In genomic region chr3:17258823-17259436, GRCh38 we compare ENCODE assay signal across 8 cellular contexts.
DNase-seq lines count a peak whose midpoint lies in the region; ATAC-seq and TF ChIP-seq lines count a peak whose summit lies in the region.

No MANE protein-coding gene starts in this region.

- H3K9me3 ChIP-seq in A673 (ENCODE audit: low read depth, low read length, poor library complexity, severe bottlenecking), result no peaks in the 10 kb centered on the region

- H3K4me3 ChIP-seq in A673 (ENCODE audit: low read depth, low read length, poor library complexity, severe bottlenecking), result no peak overlapping the region

- TF ChIP-seq CTCF in A673 (conservative IDR thresholded peaks at IDR 0.05; ENCODE audit: low read depth, low read length), result peak; percentile 75

- H3K27me3 ChIP-seq in A673 (replicated peaks; ENCODE audit: insufficient read depth, low read depth, low read length, poor library complexity), result no peaks in the 10 kb centered on the region

- H3K4me1 ChIP-seq in A673 (ENCODE audit: insufficient read depth, low read length, poor library complexity, severe bottlenecking), result no peaks in the 10 kb centered on the region

- POLR2A ChIA-PET in A673 (lab: Charles Lee; ENCODE audit: low non-redundant PET), result no interaction called here

- intact Hi-C loops in A673 (cut with micrococcal nuclease; ENCODE audit: unreplicated experiment) (loop anchor here (1.0 to 5.0 kb wide), 2 partner anchors 154 to 583 kb away; no protein-coding TSS in a partner anchor), posterior vena cava (cut with DNase I) (no loop called here)

- no peak for ATAC-seq in GM19328 (IDR thresholded peaks at IDR 0.05; ENCODE audit: unreplicated experiment)

- CTCF ChIA-PET in A673 (lab: Charles Lee), result interaction anchor here (0.6 kb wide), 1 partner anchor 626 kb away, joined by 3 read pairs; no protein-coding TSS in a partner anchor

- no TSS peak for BruUV-seq in A673 (replicated peaks; lab: Mats Ljungman, UMichigan)

- DNase-seq in A673 (ENCODE audit: low spot score) (peak; percentile 47), ELR (ENCODE audit: low read depth) (peak; percentile 60), NCI-H2029 (lab: John Stamatoyannopoulos, UW) (peak; percentile 9), lung microvascular endothelial cell (ENCODE audit: low read depth in 2 of 2) (peak; percentile 45 to 66), GOT3 (lab: John Stamatoyannopoulos, UW) (no peak), posterior vena cava (ENCODE audit: low spot score) (no peak)
- DNase-seq in central memory CD4-positive, alpha-beta T cell, result peak; percentile 23

- H3K27ac ChIP-seq in A673 (ENCODE audit: low read depth, low read length, poor library complexity, severe bottlenecking), result no peak overlapping the region

- H3K36me3 ChIP-seq in A673 (ENCODE audit: insufficient read depth, low read length, poor library complexity, severe bottlenecking), result no peaks in the 10 kb centered on the region

Comparison
In these comparisons a context has a peak if more than half of its experiments do, and no peak if none do; other contexts are left out.
1. DNase-seq: peak in A673 (single experiment), ELR (single experiment), NCI-H2029 (single experiment), central memory CD4-positive, alpha-beta T cell (single experiment) and lung microvascular endothelial cell (2 of 2); none in GOT3 (single experiment) and posterior vena cava (single experiment).